8 cellular contexts compared by ENCODE assay signal in the genomic region with DNA sequence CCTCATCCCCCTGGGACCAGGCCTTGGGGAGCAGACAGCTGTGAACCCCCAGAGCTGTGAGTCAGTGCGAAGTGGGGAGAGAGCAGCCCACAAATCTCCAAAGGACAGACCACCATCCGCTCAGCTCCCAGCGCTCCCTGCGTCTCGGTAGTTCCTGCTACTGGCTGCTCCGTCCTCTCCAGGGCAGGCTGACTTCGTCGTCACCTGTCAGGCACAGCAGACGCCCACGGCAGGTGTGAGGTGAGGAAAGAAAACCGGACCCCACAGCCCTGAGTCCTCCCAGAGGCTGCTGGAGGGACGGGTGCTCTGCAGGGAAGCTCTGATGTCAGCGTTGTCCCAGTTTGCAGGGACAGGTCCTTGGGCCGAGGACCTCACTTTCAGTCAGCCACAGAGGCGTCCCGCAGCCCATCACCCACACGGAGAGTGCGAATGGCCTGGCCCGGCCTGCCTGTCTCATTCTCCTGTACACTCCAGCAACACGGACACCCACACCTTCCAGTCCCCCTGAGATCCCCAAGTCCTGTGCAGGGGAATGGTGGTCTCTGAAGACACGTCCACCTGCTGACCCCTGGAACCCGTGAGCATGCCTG.
A peak's percentile ranks its signal among the peaks of the same experiment; 100 is the strongest.
DNase-seq lines count a peak whose midpoint lies in the region; ATAC-seq and TF ChIP-seq lines count a peak whose summit lies in the region.

No MANE protein-coding gene starts in this region.

- H3K36me3 Mint-ChIP-seq in chondrocyte (ENCODE audit: low read depth) (no peaks in the 10 kb centered on the region), nephron (ENCODE audit: low read depth) (no peaks in the 10 kb centered on the region)

- H3K4me2 ChIP-seq in BLaER1 treated with 17β-estradiol and CSF1 and Interleukin-3, amounts not matched to agents 10 nM and 100 nM: peak overlapping the region; percentile 78 to 99 (median 92)
- peak overlapping the region; percentile 61 for H3K4me2 ChIP-seq in HCT116 (ENCODE audit: low read length)

- peak overlapping the region; percentile 74 for H2AFZ ChIP-seq in HCT116 (ENCODE audit: low read depth, low read length, poor library complexity, severe bottlenecking)

- POLR2A ChIA-PET in HCT116 (lab: Charles Lee): no interaction called here

- peak overlapping the region in 7 of 11 experiments; percentile 59 to 66 (median 63); a peak in 8 of 22 replicates for H3K9ac ChIP-seq in BLaER1 treated with 17β-estradiol and CSF1 and Interleukin-3, amounts not matched to agents 10 nM and 100 nM
- H3K9ac ChIP-seq in HCT116 (ENCODE audit: low read length): peak overlapping the region; percentile 8; the same call in 1 of the 2 replicates

- peaks cover 0 to 10% (median 0%) of the 10 kb centered on the region in 11 experiments; a peak in 3 of 22 replicates for H3K27me3 ChIP-seq in BLaER1 treated with 17β-estradiol and CSF1 and Interleukin-3, amounts not matched to agents 10 nM and 100 nM
- H3K27me3 ChIP-seq in HCT116 (ENCODE audit: insufficient read depth, low read length): no peaks in the 10 kb centered on the region

- H3K9me3 Mint-ChIP-seq in chondrocyte (ENCODE audit: low read depth) (no peaks in the 10 kb centered on the region), nephron (no peaks in the 10 kb centered on the region)

- H3K27ac Mint-ChIP-seq in chondrocyte (ENCODE audit: unreplicated experiment) (no peak overlapping the region), nephron (no peak overlapping the region)

- no peaks in the 10 kb centered on the region for H3K9me3 ChIP-seq in BLaER1 treated with 17β-estradiol and CSF1 and Interleukin-3, amounts not matched to agents 10 nM and 100 nM (replicated peaks in 1 of 11)
- H3K9me3 ChIP-seq in HCT116 (ENCODE audit: control insufficient read depth in 1 of 2, insufficient read depth in 1 of 2, low read depth in 1 of 2, low read length in 2 of 2): no peaks in the 10 kb centered on the region

- H3K4me1 Mint-ChIP-seq in chondrocyte (ENCODE audit: low read depth) (peaks cover 14% of the 10 kb centered on the region), nephron (peaks cover 11% of the 10 kb centered on the region)

- ATAC-seq in HCT116: no peak
- no peak for ATAC-seq in GM19463 (IDR thresholded peaks at IDR 0.05; ENCODE audit: unreplicated experiment)
- ATAC-seq in HG03025 (IDR thresholded peaks at IDR 0.05; ENCODE audit: low FRiP score, unreplicated experiment): no peak

- H3K36me3 ChIP-seq in BLaER1 treated with 17β-estradiol and CSF1 and Interleukin-3, amounts not matched to agents 10 nM and 100 nM: no peaks in the 10 kb centered on the region
- no peaks in the 10 kb centered on the region for H3K36me3 ChIP-seq in HCT116 (ENCODE audit: control insufficient read depth in 1 of 2, insufficient read depth in 2 of 2, low read length in 2 of 2)

- no peak for DNase-seq in HCT116 (ENCODE audit: low read depth, low spot score)
- DNase-seq in chondrocyte (ENCODE audit: low spot score): peak; percentile 90
- DNase-seq in NCI-H446 (lab: John Stamatoyannopoulos, UW): no peak
- DNase-seq in SIG-M5 treated with dmso at 0.1 percent for 504 hours (lab: John Stamatoyannopoulos, UW; ENCODE audit: unreplicated experiment): no peak

- H3K27me3 Mint-ChIP-seq in chondrocyte (ENCODE audit: low read depth) (no peaks in the 10 kb centered on the region), nephron (ENCODE audit: low read depth) (peaks cover 24% of the 10 kb centered on the region)

- peak overlapping the region in 9 of 10 experiments; percentile 36 to 65 (median 53); a peak in 12 of 20 replicates for H3K4me3 ChIP-seq in BLaER1 treated with 17β-estradiol and CSF1 and Interleukin-3, amounts not matched to agents 10 nM and 100 nM
- peak overlapping the region in 1 of 2 experiments; percentile 17; a peak in 2 of 4 replicates for H3K4me3 ChIP-seq in HCT116 (replicated peaks in 1 of 2; ENCODE audit: low read depth in 1 of 2, low read length in 2 of 2)

- RAD21 ChIA-PET in HCT116 (lab: Charles Lee; ENCODE audit: low non-redundant PET in 1 of 2, low total read pairs in 2 of 2, uncharacterized antibody in 2 of 2, unreplicated experiment in 2 of 2): no interaction called here

- TF ChIP-seq RAD21 in HCT116 (IDR thresholded peaks at IDR 0.05; ENCODE audit: low read depth): no peak

- H3K9me2 ChIP-seq in HCT116 (ENCODE audit: insufficient read depth): no peaks in the 10 kb centered on the region

- BruUV-seq in HCT116 (replicated peaks; lab: Mats Ljungman, UMichigan): no TSS peak

- peaks cover 0 to 26% (median under 1%) of the 10 kb centered on the region in 11 experiments; a peak in 3 of 22 replicates for H4K20me1 ChIP-seq in BLaER1 treated with 17β-estradiol and CSF1 and Interleukin-3, amounts not matched to agents 10 nM and 100 nM
- H4K20me1 ChIP-seq in HCT116 (ENCODE audit: insufficient read depth): no peaks in the 10 kb centered on the region

- TF ChIP-seq POLR2A in HCT116 (IDR thresholded peaks at IDR 0.05; ENCODE audit: borderline replicate concordance, extremely low read depth, insufficient read depth, insufficient read length): no peak

- TF ChIP-seq CTCF in HCT116 (IDR thresholded peaks at IDR 0.05 in 2 of 3, conservative IDR thresholded peaks at IDR 0.05 in 1 of 3; ENCODE audit: borderline replicate concordance in 1 of 3, insufficient read depth in 1 of 3, low read depth in 2 of 3, low read length in 2 of 3) (no peak), chondrocyte (IDR thresholded peaks at IDR 0.05) (no peak), nephron (IDR thresholded peaks at IDR 0.05; ENCODE audit: unreplicated experiment in 3 of 3) (no peak)

- CTCF ChIA-PET in HCT116 (lab: Charles Lee): interaction anchor here (1.0 kb wide), 2 partner anchors 42 to 923 kb away, joined by 3 to 4 read pairs; no protein-coding TSS in a partner anchor

- no peaks in the 10 kb centered on the region for H3K79me2 ChIP-seq in HCT116 (ENCODE audit: insufficient read depth, low read length)

- H3K27ac ChIP-seq in BLaER1 treated with 17β-estradiol and CSF1 and Interleukin-3, amounts not matched to agents 10 nM and 100 nM: peak overlapping the region in 4 of 11 experiments; percentile 28 to 67 (median 52); a peak in 7 of 22 replicates
- H3K27ac ChIP-seq in HCT116 (ENCODE audit: low read depth, low read length): no peak overlapping the region

- H3K4me3 Mint-ChIP-seq in chondrocyte (ENCODE audit: unreplicated experiment) (peak overlapping the region; percentile 70), nephron (peak overlapping the region; percentile 63 to 72 (median 70))

- intact Hi-C loops in HCT116 (cut with micrococcal nuclease): loop anchor here (2.0 to 10.0 kb wide), 3 partner anchors 253 to 920 kb away; no protein-coding TSS in a partner anchor

- peaks cover 20 to 47% (median 35%) of the 10 kb centered on the region in 10 experiments for H3K4me1 ChIP-seq in BLaER1 treated with 17β-estradiol and CSF1 and Interleukin-3, amounts not matched to agents 10 nM and 100 nM
- H3K4me1 ChIP-seq in HCT116 (ENCODE audit: control insufficient read depth in 1 of 2, insufficient read depth in 2 of 2, low read length in 2 of 2): peaks cover 6 to 11% of the 10 kb centered on the region in 2 experiments; a peak in 3 of 4 replicates

TF ChIP-seq in HCT116, 20 proteins besides CTCF, POLR2A, EP300 and RAD21:
- TF ChIP-seq EZH2phosphoT487 (IDR thresholded peaks at IDR 0.05; ENCODE audit: borderline replicate concordance): no peak
- no peak for TF ChIP-seq TCF7L2 (IDR thresholded peaks at IDR 0.05; ENCODE audit: borderline replicate concordance, extremely low read depth, insufficient read depth, insufficient read length)
- TF ChIP-seq POLR2AphosphoS5 (IDR thresholded peaks at IDR 0.05; ENCODE audit: low read depth, low read length): no peak
- no peak for TF ChIP-seq EZH2 (IDR thresholded peaks at IDR 0.05)
- TF ChIP-seq ZFX (IDR thresholded peaks at IDR 0.05): no peak
- TF ChIP-seq, protein P1, sequence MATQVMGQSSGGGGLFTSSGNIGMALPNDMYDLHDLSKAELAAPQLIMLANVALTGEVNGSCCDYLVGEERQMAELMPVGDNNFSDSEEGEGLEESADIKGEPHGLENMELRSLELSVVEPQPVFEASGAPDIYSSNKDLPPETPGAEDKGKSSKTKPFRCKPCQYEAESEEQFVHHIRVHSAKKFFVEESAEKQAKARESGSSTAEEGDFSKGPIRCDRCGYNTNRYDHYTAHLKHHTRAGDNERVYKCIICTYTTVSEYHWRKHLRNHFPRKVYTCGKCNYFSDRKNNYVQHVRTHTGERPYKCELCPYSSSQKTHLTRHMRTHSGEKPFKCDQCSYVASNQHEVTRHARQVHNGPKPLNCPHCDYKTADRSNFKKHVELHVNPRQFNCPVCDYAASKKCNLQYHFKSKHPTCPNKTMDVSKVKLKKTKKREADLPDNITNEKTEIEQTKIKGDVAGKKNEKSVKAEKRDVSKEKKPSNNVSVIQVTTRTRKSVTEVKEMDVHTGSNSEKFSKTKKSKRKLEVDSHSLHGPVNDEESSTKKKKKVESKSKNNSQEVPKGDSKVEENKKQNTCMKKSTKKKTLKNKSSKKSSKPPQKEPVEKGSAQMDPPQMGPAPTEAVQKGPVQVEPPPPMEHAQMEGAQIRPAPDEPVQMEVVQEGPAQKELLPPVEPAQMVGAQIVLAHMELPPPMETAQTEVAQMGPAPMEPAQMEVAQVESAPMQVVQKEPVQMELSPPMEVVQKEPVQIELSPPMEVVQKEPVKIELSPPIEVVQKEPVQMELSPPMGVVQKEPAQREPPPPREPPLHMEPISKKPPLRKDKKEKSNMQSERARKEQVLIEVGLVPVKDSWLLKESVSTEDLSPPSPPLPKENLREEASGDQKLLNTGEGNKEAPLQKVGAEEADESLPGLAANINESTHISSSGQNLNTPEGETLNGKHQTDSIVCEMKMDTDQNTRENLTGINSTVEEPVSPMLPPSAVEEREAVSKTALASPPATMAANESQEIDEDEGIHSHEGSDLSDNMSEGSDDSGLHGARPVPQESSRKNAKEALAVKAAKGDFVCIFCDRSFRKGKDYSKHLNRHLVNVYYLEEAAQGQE (IDR thresholded peaks at IDR 0.05; ENCODE audit: low read depth): no peak
- TF ChIP-seq ZNF274 (IDR thresholded peaks at IDR 0.05; ENCODE audit: low read depth, low read length): no peak
- no peak for TF ChIP-seq SRF (IDR thresholded peaks at IDR 0.05; ENCODE audit: low read depth)
- TF ChIP-seq SIN3A (IDR thresholded peaks at IDR 0.05; ENCODE audit: low read depth): no peak
